In genomic region chr6:142740449-142740848, GRCh38 we compare ENCODE assay signal across 24 cellular contexts.
A peak's percentile ranks its signal among the peaks of the same experiment; 100 is the strongest.
DNase-seq lines count a peak whose midpoint lies in the region; ATAC-seq, FAIRE-seq and TF ChIP-seq lines count a peak whose summit lies in the region.
"Had no signal": no experiment of that assay in that cellular context is flagged by ENCODE, and none has a peak within 500 bp of the region (broad histone marks: within the 10 kb centered on the region; RNA-seq: fewer than 3 reads in every experiment).

No MANE protein-coding gene starts in this region.

- no peak overlapping the region for H3K27ac ChIP-seq in HepG2 (ENCODE audit: extremely low read length, insufficient read depth, low read length)
- H3K27ac ChIP-seq: Peyer's patch, SK-N-MC had no signal

- no peaks in the 10 kb centered on the region for H3K79me2 ChIP-seq in HepG2 (ENCODE audit: insufficient read depth, low read length)

- H3K36me3 ChIP-seq in MG63 (no peaks in the 10 kb centered on the region), HepG2 (replicated peaks in 1 of 2; ENCODE audit: control insufficient read depth in 1 of 2, insufficient read depth in 2 of 2, low read length in 2 of 2) (no peaks in the 10 kb centered on the region)
- H3K36me3 ChIP-seq: BE2C, Peyer's patch had no signal

- no peak overlapping the region for H3K4me2 ChIP-seq in HepG2 (ENCODE audit: low read depth, low read length)

- no TSS peak for BruUV-seq in HepG2 (replicated peaks; lab: Mats Ljungman, UMichigan)

- H3K27me3 ChIP-seq in MG63, result no peaks in the 10 kb centered on the region; the same call in 1 of the 2 replicates
- H3K27me3 ChIP-seq in HepG2 (ENCODE audit: control insufficient read depth in 1 of 2, insufficient read depth in 2 of 2, low read length in 2 of 2), result peaks cover 0 to 29% of the 10 kb centered on the region in 2 experiments; a peak in 3 of 5 replicates
- H3K27me3 ChIP-seq: BE2C, Peyer's patch had no signal

- TF ChIP-seq CTCF in AG10803 (conservative IDR thresholded peaks at IDR 0.05; ENCODE audit: low read length), result no peak
- TF ChIP-seq CTCF in HepG2 (CRISPR knock-in tag; IDR thresholded peaks at IDR 0.05), result no peak

- TF ChIP-seq RAD21 in HepG2 (CRISPR knock-in tag; IDR thresholded peaks at IDR 0.05), result no peak

- CTCF ChIA-PET in HepG2 (lab: Yijun Ruan, JAX; ENCODE audit: low intra/inter-chr PET ratio, low total read pairs), result no interaction called here

- ATAC-seq in HepG2, result no peak

- TF ChIP-seq EP300 in HepG2 (IDR thresholded peaks at IDR 0.05; ENCODE audit: low read depth in 2 of 2, low read length in 2 of 2), result no peak
- TF ChIP-seq EP300 in HepG2 (CRISPR knock-in tag; IDR thresholded peaks at IDR 0.05; ENCODE audit: borderline replicate concordance), result no peak

- H3K9ac ChIP-seq in HepG2 (ENCODE audit: insufficient read depth, low read depth, low read length), result no peak overlapping the region

- no peaks in the 10 kb centered on the region for H3K9me3 ChIP-seq in MG63
- H3K9me3 ChIP-seq in HepG2 (ENCODE audit: low read length), result no peaks in the 10 kb centered on the region
- H3K9me3 ChIP-seq: BE2C, Caco-2, Peyer's patch had no signal

- DNase-seq in AG10803 (ENCODE audit: low read depth), result peak; percentile 76
- peak; percentile 27 for DNase-seq in GM03348 (ENCODE audit: low spot score)
- peak; percentile 50 for DNase-seq in NCI-H226
- DNase-seq in astrocyte of the hippocampus (ENCODE audit: low read depth, low spot score), result peak; percentile 55
- DNase-seq in ecto neural progenitor cell (ENCODE audit: low spot score), result no peak
- no peak for DNase-seq in LoVo (ENCODE audit: low spot score)
- no peak for DNase-seq in MG63
- no peak for DNase-seq in HepG2 (ENCODE audit: low spot score)
- DNase-seq: BE2C; Caco-2; CD4-positive, CD25-positive, alpha-beta regulatory T cell; DMS 273 treated with DMSO at 0.1 percent for 48 hours; DMS79 treated with DMSO at 0.1 percent for 48 hours; Kasumi-1; NCI-H1105; NCI-H146; NCI-H2029; NCI-H2171; NCI-H524 treated with DMSO at 0.1 percent for 48 hours; NCI-H82; Peyer's patch; Right ventricle myocardium superior had no signal

- no peak for TF ChIP-seq POLR2A in HepG2 (IDR thresholded peaks at IDR 0.05; ENCODE audit: insufficient read depth in 1 of 2, low read depth in 2 of 2, low read length in 2 of 2)

- intact Hi-C loops in HepG2 (cut with micrococcal nuclease; ENCODE audit: unreplicated experiment), result no loop called here

- H4K20me1 ChIP-seq in HepG2 (ENCODE audit: insufficient read depth, low read length), result no peaks in the 10 kb centered on the region

- H2AFZ ChIP-seq in HepG2 (ENCODE audit: low read length), result no peak overlapping the region

- H3K4me1 ChIP-seq in HepG2 (ENCODE audit: insufficient read depth, low read length), result no peaks in the 10 kb centered on the region
- H3K4me1 ChIP-seq: BE2C, Caco-2, Peyer's patch had no signal

- WGBS in HepG2 (ENCODE audit: low lambda C conversion rate), result 20% methylated on average over 4 of the region's 4 CpGs

- in situ Hi-C loops in HepG2 (cut with HindIII; ENCODE audit: extremely low pct_ligation_motif_present, low pct_unique_long_range_greater_than_20kb), result no loop called here

- POLR2A ChIA-PET in HepG2 (lab: Yijun Ruan, JAX), result no interaction called here

- no peak for FAIRE-seq in HepG2 (lab: Jason Lieb, UNC)
- FAIRE-seq: G401.6 had no signal

- no peak overlapping the region for H3K4me3 ChIP-seq in AG10803 (ENCODE audit: low read length)
- no peak overlapping the region for H3K4me3 ChIP-seq in MG63
- H3K4me3 ChIP-seq in HepG2 (replicated peaks in 1 of 3; ENCODE audit: insufficient read depth in 1 of 3, low read depth in 2 of 3, low read length in 3 of 3), result no peak overlapping the region
- H3K4me3 ChIP-seq: Peyer's patch, SK-N-MC had no signal

TF ChIP-seq in HepG2, 621 proteins besides CTCF, POLR2A, EP300 and RAD21:
- TF ChIP-seq ESRRA (CRISPR knock-in tag; IDR thresholded peaks at IDR 0.05; ENCODE audit: low read depth) (no peak), ZNF326 (CRISPR knock-in tag; IDR thresholded peaks at IDR 0.05; ENCODE audit: borderline replicate concordance) (no peak)

Comparison
In these comparisons a context has a peak if more than half of its experiments do, and no peak if none do; other contexts are left out.
1. DNase-seq: peak in AG10803 (single experiment), GM03348 (single experiment), NCI-H226 (single experiment) and astrocyte of the hippocampus (single experiment); none in ecto neural progenitor cell (single experiment), LoVo (single experiment), MG63 (single experiment) and HepG2 (single experiment).